In the genomic region with DNA sequence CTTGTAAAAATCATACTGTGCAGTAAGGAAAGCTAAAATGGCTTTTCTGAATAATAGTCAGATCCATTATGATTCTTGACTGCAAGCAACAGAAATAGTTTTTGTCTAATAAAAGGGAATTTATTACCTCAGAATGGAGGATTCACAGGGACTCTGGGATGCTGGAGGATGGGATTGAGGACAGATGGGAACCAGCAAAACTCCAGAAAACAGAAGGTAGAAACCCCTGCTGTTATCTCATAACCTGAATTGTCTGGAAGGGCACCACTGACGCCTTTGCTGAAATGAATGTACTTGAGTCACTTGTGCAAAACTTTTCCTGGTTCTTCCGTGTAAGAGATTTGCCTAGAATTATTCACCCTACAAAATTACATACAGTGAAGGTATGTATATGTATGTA, we compare ENCODE assay signal across 1 cellular context.
TF ChIP-seq lines count a peak whose summit lies in the region.

No MANE protein-coding gene starts in this region.

TF ChIP-seq in GM12878, 131 proteins besides CTCF, POLR2A, EP300 and RAD21 (continued from another document):
- TF ChIP-seq RELB (IDR thresholded peaks at IDR 0.05; ENCODE audit: low read depth) (no peak), NFXL1 (IDR thresholded peaks at IDR 0.05; ENCODE audit: borderline replicate concordance) (no peak), ZSCAN29 (IDR thresholded peaks at IDR 0.05) (no peak), ZBTB40 (IDR thresholded peaks at IDR 0.05; ENCODE audit: borderline replicate concordance) (no peak), BCL11A (IDR thresholded peaks at IDR 0.05; ENCODE audit: low read depth, low read length) (no peak), NRF1 (conservative IDR thresholded peaks at IDR 0.05; ENCODE audit: low read depth, low read length) (no peak), ETV6 (conservative IDR thresholded peaks at IDR 0.05 in 1 of 2, IDR thresholded peaks at IDR 0.05 in 1 of 2; ENCODE audit: borderline replicate concordance in 1 of 2, low read depth in 1 of 2) (no peak), NKRF (conservative IDR thresholded peaks at IDR 0.05) (no peak), CEBPZ (IDR thresholded peaks at IDR 0.05; ENCODE audit: low read depth, low read length) (no peak), NBN (IDR thresholded peaks at IDR 0.05) (no peak), ZNF24 (IDR thresholded peaks at IDR 0.05) (no peak), MYB (IDR thresholded peaks at IDR 0.05; ENCODE audit: borderline replicate concordance, low read depth, low read length) (no peak), ESRRA (IDR thresholded peaks at IDR 0.05; ENCODE audit: low read length) (no peak), MEF2A (IDR thresholded peaks at IDR 0.05; ENCODE audit: insufficient read depth, low read depth, low read length) (no peak), STAT1 (conservative IDR thresholded peaks at IDR 0.05) (no peak), YY1 (IDR thresholded peaks at IDR 0.05; ENCODE audit: low read depth, low read length) (no peak)
- TF ChIP-seq, protein P1, sequence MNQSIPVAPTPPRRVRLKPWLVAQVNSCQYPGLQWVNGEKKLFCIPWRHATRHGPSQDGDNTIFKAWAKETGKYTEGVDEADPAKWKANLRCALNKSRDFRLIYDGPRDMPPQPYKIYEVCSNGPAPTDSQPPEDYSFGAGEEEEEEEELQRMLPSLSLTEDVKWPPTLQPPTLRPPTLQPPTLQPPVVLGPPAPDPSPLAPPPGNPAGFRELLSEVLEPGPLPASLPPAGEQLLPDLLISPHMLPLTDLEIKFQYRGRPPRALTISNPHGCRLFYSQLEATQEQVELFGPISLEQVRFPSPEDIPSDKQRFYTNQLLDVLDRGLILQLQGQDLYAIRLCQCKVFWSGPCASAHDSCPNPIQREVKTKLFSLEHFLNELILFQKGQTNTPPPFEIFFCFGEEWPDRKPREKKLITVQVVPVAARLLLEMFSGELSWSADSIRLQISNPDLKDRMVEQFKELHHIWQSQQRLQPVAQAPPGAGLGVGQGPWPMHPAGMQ (IDR thresholded peaks at IDR 0.05; ENCODE audit: borderline replicate concordance): no peak
